Comparison of ENCODE assay signal across 8 cellular contexts in the genomic region with DNA sequence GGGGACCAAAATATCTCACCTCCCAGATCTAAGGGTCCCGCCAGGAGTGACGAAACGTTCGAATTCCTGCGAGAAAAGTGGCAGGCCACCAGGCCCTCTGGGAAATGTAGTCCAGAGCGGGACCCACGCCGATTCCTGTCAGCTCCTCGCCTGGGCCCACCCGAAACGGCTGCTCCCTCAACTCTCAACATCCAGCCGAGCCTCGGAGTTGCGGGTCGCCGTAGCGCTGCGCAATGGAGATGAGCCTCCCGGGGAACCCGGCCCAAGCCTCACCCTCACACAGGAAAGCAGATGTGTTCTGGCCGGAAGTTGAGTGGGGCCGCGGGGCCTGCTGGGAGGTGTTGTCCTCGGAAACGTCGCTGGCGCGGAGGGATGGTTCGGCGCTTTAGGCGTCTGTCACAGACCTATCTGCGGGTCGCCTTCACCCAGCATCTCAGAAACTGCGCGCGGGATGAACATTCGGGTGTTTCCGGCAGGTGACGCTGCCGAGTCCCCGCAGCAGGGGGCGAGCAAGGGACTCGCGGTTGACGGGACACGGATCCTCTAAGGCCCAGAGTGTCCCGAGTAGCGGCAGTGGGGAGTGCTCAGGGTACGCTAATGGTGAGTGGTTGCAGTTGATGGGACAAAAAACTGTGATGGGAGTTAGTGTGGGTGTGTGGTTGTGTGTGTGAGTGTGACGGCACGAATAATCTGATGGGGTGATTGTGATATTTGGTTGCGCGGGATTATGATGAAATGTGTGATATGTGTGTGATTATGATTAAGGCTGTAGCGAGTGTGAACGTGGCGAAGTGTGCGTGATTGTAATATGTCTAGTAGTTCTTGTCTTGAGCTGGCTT. TPM values are rescaled to one million over a fixed set of nuclear protein-coding genes. Genes with fewer than 3 reads are reported as not detected.
DNase-seq lines count a peak whose midpoint lies in the region; ATAC-seq and TF ChIP-seq lines count a peak whose summit lies in the region.

A gene (plus strand): TSS at position 341 of the 839 bp plus-strand sequence. CDS start 6,439 bp downstream, outside the sequence.
A gene (minus strand): TSS at position 300 of the 839 bp plus-strand sequence. CDS start 1,124 bp downstream, outside the sequence.

- ATAC-seq in GM19043 (IDR thresholded peaks at IDR 0.05; ENCODE audit: low read depth, unreplicated experiment) (peak; percentile 89), HG03439 (IDR thresholded peaks at IDR 0.05; ENCODE audit: unreplicated experiment) (peak; percentile 89), mucosa of descending colon (peak; percentile 99)

- H3K36me3 ChIP-seq in mucosa of descending colon (ENCODE audit: low read depth), result no peaks in the 10 kb centered on the region

- peak; percentile 67 for TF ChIP-seq CTCF in epithelial cell of proximal tubule (conservative IDR thresholded peaks at IDR 0.05; ENCODE audit: low read depth, low read length)
- peak; percentile 46 for TF ChIP-seq CTCF in mucosa of descending colon (IDR thresholded peaks at IDR 0.05)

- DNase-seq in AML-193 (lab: John Stamatoyannopoulos, UW), result peak; percentile 81 to 88
- DNase-seq in NCI-H82 treated with DMSO at 0.1 percent for 48 hours (lab: John Stamatoyannopoulos, UW; ENCODE audit: unreplicated experiment), result peak; percentile 42
- DNase-seq in activated T-cell treated with anti-CD3 and anti-CD28 coated beads, Interleukin-2, amount 50 U/mL, for 1 hour, result peak; percentile 90
- peak; percentile 47 for DNase-seq in epithelial cell of proximal tubule (ENCODE audit: low read depth)
- peak; percentile 90 to 92 (median 92) for DNase-seq in mucosa of descending colon
- DNase-seq in stimulated activated CD8-positive, alpha-beta memory T cell treated with anti-CD3 and anti-CD28 coated beads, Interleukin-2, amount 100 ng/mL, for 48 hours (ENCODE audit: low read depth in 2 of 2), result peak; percentile 82 to 84

- peaks cover 8% of the 10 kb centered on the region for H3K4me1 ChIP-seq in mucosa of descending colon (ENCODE audit: low read depth)

- peaks cover 21% of the 10 kb centered on the region for H3K9me3 ChIP-seq in mucosa of descending colon

- H3K4me3 ChIP-seq in epithelial cell of proximal tubule (ENCODE audit: low read depth, low read length) (peak within 1 kb of the TSS; percentile 87), mucosa of descending colon (peak within 1 kb of the TSS; percentile 54)

- intact Hi-C loops in mucosa of descending colon (cut with DNase I, micrococcal nuclease), result no loop called here

RNA-seq across cellular contexts. Expression of the first gene that starts in this region (rescaled TPM):
- 3.3 and 4.3 TPM in 2 replicates for total RNA-seq in epithelial cell of proximal tubule
- total RNA-seq in mucosa of descending colon, result 10 to 100 TPM in 1 of 3 donors, 1 to 10 TPM in 2; 3.8 to 14.2 (median 4.3) TPM

RNA-seq across cellular contexts. Expression of the second gene that starts in this region (rescaled TPM):
- total RNA-seq in epithelial cell of proximal tubule, result 2.7 and 3.2 TPM in 2 replicates
- 1 to 10 TPM in 2 of 3 donors, under 1 TPM in 1; 0.99 to 3.3 (median 1.4) TPM for total RNA-seq in mucosa of descending colon

Comparison
In these comparisons a context has a peak if more than half of its experiments do, and no peak if none do; other contexts are left out.
1. Peak in every context shown above with its lines: DNase-seq, ATAC-seq and H3K4me3 ChIP-seq.
2. DNase-seq: peak in every context shown above with its lines; median percentile 92 in mucosa of descending colon; 90 in activated T-cell treated with anti-CD3 and anti-CD28 coated beads, Interleukin-2, amount 50 U/mL, for 1 hour; 84 in AML-193; 83 in stimulated activated CD8-positive, alpha-beta memory T cell treated with anti-CD3 and anti-CD28 coated beads, Interleukin-2, amount 100 ng/mL, for 48 hours; 47 in epithelial cell of proximal tubule; 42 in NCI-H82 treated with DMSO at 0.1 percent for 48 hours.